Comparison of ENCODE assay signal across 20 cellular contexts in the genomic region with DNA sequence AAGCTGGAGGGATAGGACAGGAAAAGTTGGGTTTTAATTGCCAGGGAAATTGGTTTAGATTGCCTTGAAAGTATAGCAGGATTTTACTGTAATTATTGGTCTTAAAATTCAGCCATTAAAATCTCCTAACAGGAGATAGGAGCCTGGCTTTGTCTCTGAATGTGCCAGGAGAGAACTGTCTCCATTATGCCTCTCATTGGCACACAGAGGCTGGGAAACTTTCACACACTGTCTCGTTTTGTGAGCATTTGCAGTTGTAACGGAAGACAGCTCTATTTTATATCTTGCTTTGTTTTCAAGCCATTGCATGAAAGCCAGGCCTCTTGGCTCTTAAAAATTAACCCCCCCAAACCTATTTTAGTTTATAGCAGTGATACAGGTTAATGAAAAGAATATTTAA.
"Had no signal": no experiment of that assay in that cellular context is flagged by ENCODE, and none has a peak within 500 bp of the region (broad histone marks: within the 10 kb centered on the region; RNA-seq: fewer than 3 reads in every experiment).

No MANE protein-coding gene starts in this region.

- H3K4me1 ChIP-seq: colonic mucosa, right atrium auricular region, sigmoid colon, thyroid gland had no signal

- H3K9me3 ChIP-seq: colonic mucosa, neutrophil, right atrium auricular region, thyroid gland had no signal

- H3K27ac ChIP-seq: colonic mucosa, heart right ventricle, neutrophil, right atrium auricular region, sigmoid colon, skin epidermis, thyroid gland had no signal

- DNase-seq: colonic mucosa; effector CD8-positive, alpha-beta T cell; foreskin melanocyte; heart right ventricle; islet precursor cell; left cardiac atrium; left ventricle myocardium superior; mesendoderm; naive thymus-derived CD8-positive, alpha-beta T cell; sigmoid colon; stimulated activated CD4-positive, alpha-beta T cell treated with anti-CD3 and anti-CD28 coated beads, Interleukin-2, amount 100 ng/mL, for 24 hours; stimulated activated CD4-positive, alpha-beta T cell treated with anti-CD3 and anti-CD28 coated beads, Interleukin-4, amount 100 ng/mL, for 4 hours; stimulated activated naive B cell treated with anti-CD40 and anti-IgM and Interleukin-4, amounts not matched to agents 10 μg/mL and 1 μg/mL and 100 μg/mL, for 72 hours; stimulated activated naive CD8-positive, alpha-beta T cell treated with anti-CD3 and anti-CD28 coated beads, Interleukin-15, amount 100 ng/mL, for 72 hours; thyroid gland had no signal

- ATAC-seq: heart right ventricle; left cardiac atrium; left ventricle myocardium superior; naive thymus-derived CD8-positive, alpha-beta T cell; stimulated activated naive B cell treated with anti-CD40 and anti-IgM and Interleukin-4, amounts not matched to agents 10 μg/mL and 1 μg/mL and 100 μg/mL, for 72 hours; stimulated activated naive CD8-positive, alpha-beta T cell treated with anti-CD3 and anti-CD28 coated beads, Interleukin-15, amount 100 ng/mL, for 72 hours had no signal

- H3K4me3 ChIP-seq: colonic mucosa, heart right ventricle, lung, right atrium auricular region, sigmoid colon, skin epidermis, thyroid gland had no signal

- FAIRE-seq: urothelium cell line had no signal

- H3K36me3 ChIP-seq: colonic mucosa, heart right ventricle, neutrophil, right atrium auricular region, sigmoid colon, thyroid gland had no signal
